In the genomic region with DNA sequence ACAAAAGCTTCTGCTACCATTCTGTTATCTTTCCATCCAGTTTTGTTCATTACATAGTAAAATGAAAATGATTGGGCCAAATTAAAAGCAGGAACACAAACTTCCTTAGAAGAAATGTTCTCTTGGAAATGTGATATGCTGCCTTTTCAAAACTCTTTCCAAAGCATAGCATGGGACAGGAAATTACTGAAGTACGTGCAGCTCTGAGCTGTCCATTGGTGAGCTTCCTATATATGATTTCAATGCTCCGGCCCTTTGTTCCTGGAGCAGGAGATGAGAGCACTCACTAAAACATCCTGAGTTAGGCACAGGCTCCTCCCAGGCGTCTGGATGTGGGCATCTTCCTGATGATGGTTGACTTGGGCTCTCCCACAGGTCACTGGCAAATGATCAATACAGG, we compare ENCODE assay signal across 22 cellular contexts.
DNase-seq lines count a peak whose midpoint lies in the region; ATAC-seq and TF ChIP-seq lines count a peak whose summit lies in the region.
"Had no signal": no experiment of that assay in that cellular context is flagged by ENCODE, and none has a peak within 500 bp of the region (broad histone marks: within the 10 kb centered on the region; RNA-seq: fewer than 3 reads in every experiment).

No MANE protein-coding gene starts in this region.

- TF ChIP-seq CTCF in choroid plexus epithelial cell (conservative IDR thresholded peaks at IDR 0.05; ENCODE audit: low read depth, low read length) (no peak), foreskin fibroblast (IDR thresholded peaks at IDR 0.05; ENCODE audit: low read depth, low read length) (no peak)

- no peak for ATAC-seq in HG02970 (IDR thresholded peaks at IDR 0.05; ENCODE audit: low FRiP score, unreplicated experiment)
- ATAC-seq: PC-3 had no signal

- H3K4me3 ChIP-seq in choroid plexus epithelial cell (ENCODE audit: low read depth, low read length), result no peak overlapping the region
- no peak overlapping the region for H3K4me3 ChIP-seq in foreskin fibroblast (ENCODE audit: low read depth in 1 of 2, low read length in 2 of 2)
- H3K4me3 ChIP-seq: BLaER1 treated with 17β-estradiol and CSF1 and Interleukin-3, amounts not matched to agents 10 nM and 100 nM had no signal

- peak; percentile 81 for DNase-seq in DMS79 treated with DMSO at 0.1 percent for 48 hours (lab: John Stamatoyannopoulos, UW)
- no peak for DNase-seq in DMS79 (lab: John Stamatoyannopoulos, UW)
- DNase-seq in choroid plexus epithelial cell (ENCODE audit: low read depth), result peak; percentile 45
- peak; percentile 34 to 52 for DNase-seq in foreskin fibroblast
- no peak for DNase-seq in NCI-H2227 treated with DMSO at 0.1 percent for 48 hours (lab: John Stamatoyannopoulos, UW)
- no peak for DNase-seq in NCI-H510A (lab: John Stamatoyannopoulos, UW)
- no peak for DNase-seq in NCI-H1436 (lab: John Stamatoyannopoulos, UW)
- DNase-seq: Caco-2; CD4-positive, alpha-beta memory T cell; DMS 273 treated with DMSO at 0.1 percent for 48 hours; GDM1; Karpas-422; MV-4-11; NCI-H1694 treated with DMSO at 0.1 percent for 48 hours; NCI-H2081 treated with DMSO at 0.1 percent for 48 hours; NCI-H2171 treated with DMSO at 0.1 percent for 48 hours; NCI-H446; NCI-H526 treated with DMSO at 0.1 percent for 48 hours; PC-3; SHP77 treated with DMSO at 0.1 percent for 48 hours had no signal

Comparison
In these comparisons a context has a peak if more than half of its experiments do, and no peak if none do; other contexts are left out.
1. DNase-seq: peak in DMS79 treated with DMSO at 0.1 percent for 48 hours (single experiment), choroid plexus epithelial cell (single experiment) and foreskin fibroblast (2 of 2); none in DMS79 (single experiment), NCI-H2227 treated with DMSO at 0.1 percent for 48 hours (single experiment), NCI-H510A (single experiment) and NCI-H1436 (single experiment).